Comparison of ENCODE assay signal across 38 cellular contexts in genomic region chr1:2908081-2908480, GRCh38.
"Had no signal": no experiment of that assay in that cellular context is flagged by ENCODE, and none has a peak within 500 bp of the region (broad histone marks: within the 10 kb centered on the region; RNA-seq: fewer than 3 reads in every experiment).

No MANE protein-coding gene starts in this region.

- H3K27me3 ChIP-seq: ascending aorta, body of pancreas, brain microvascular endothelial cell, cardiac muscle cell had no signal

- H3K36me3 ChIP-seq: adrenal gland, ascending aorta, brain microvascular endothelial cell, breast epithelium, cardiac muscle cell had no signal

- H3K4me1 Mint-ChIP-seq: activated naive CD4-positive, alpha-beta T cell treated with anti-CD3 and anti-CD28 coated beads, Interleukin-2, amount 10 ng/mL, durations not matched to agents 7 days and 5 days; activated naive CD4-positive, alpha-beta T cell treated with anti-CD3 and anti-CD28 coated beads, Interleukin-2, amount 50 U/mL, for 24 hours; activated naive CD8-positive, alpha-beta T cell treated with anti-CD3 and anti-CD28 coated beads for 36 hours; activated naive CD8-positive, alpha-beta T cell treated with anti-CD3 and anti-CD28 coated beads, Interleukin-2, amount 10 ng/mL, durations not matched to agents 7 days and 5 days; activated naive CD8-positive, alpha-beta T cell treated with anti-CD3 and anti-CD28 coated beads, Interleukin-2, amount 50 U/mL, for 24 hours; activated T-helper 17 cell treated with anti-CD3 and anti-CD28 coated beads, Interleukin-2, amount 50 U/mL, for 72 hours; central memory CD8-positive, alpha-beta T cell had no signal

- H3K9me3 ChIP-seq: adrenal gland, ascending aorta, body of pancreas, breast epithelium had no signal

- H3K9me3 Mint-ChIP-seq: activated naive CD4-positive, alpha-beta T cell treated with anti-CD3 and anti-CD28 coated beads for 36 hours; activated naive CD4-positive, alpha-beta T cell treated with anti-CD3 and anti-CD28 coated beads, Interleukin-2, amount 10 ng/mL, durations not matched to agents 7 days and 5 days; activated naive CD4-positive, alpha-beta T cell treated with anti-CD3 and anti-CD28 coated beads, Interleukin-2, amount 50 U/mL, for 24 hours; activated naive CD4-positive, alpha-beta T cell treated with anti-CD3 and anti-CD28 coated beads, Interleukin-2, amount 50 U/mL, for 72 hours; activated naive CD8-positive, alpha-beta T cell treated with anti-CD3 and anti-CD28 coated beads for 36 hours; activated naive CD8-positive, alpha-beta T cell treated with anti-CD3 and anti-CD28 coated beads, Interleukin-2, amount 10 ng/mL, durations not matched to agents 7 days and 5 days; activated naive CD8-positive, alpha-beta T cell treated with anti-CD3 and anti-CD28 coated beads, Interleukin-2, amount 50 U/mL, for 24 hours; activated T-cell treated with anti-CD3 and anti-CD28 coated beads, Interleukin-2, amount 50 U/mL, for 24 hours; activated T-cell treated with anti-CD3 and anti-CD28 coated beads, Interleukin-2, amount 50 U/mL, for 4 hours; activated T-cell treated with anti-CD3 and anti-CD28 coated beads, Interleukin-2, amount 50 U/mL, for 72 hours; activated T-helper 1 cell treated with anti-CD3 and anti-CD28 coated beads, Interleukin-12 subunit alpha, Interleukin-12 subunit beta, Interleukin-2, Interleukin-4 antibody, amounts not matched to agents 30 ng/mL and 10 ng/mL and 1 ng/mL, durations not matched to agents 14 hours and 24 hours and 36 hours; activated T-helper 17 cell treated with anti-CD3 and anti-CD28 coated beads, Interleukin-2, amount 50 U/mL, for 72 hours; activated T-helper 2 cell treated with anti-CD3 and anti-CD28 coated beads, Interferon-gamma antibody, Interleukin-2, Interleukin-4, amounts not matched to agents 10 μg/mL and 5 μg/mL and 100 μg/mL, durations not matched to agents 14 hours and 24 hours and 36 hours; central memory CD8-positive, alpha-beta T cell had no signal

- H3K36me3 Mint-ChIP-seq: activated naive CD4-positive, alpha-beta T cell treated with anti-CD3 and anti-CD28 coated beads, Interleukin-2, amount 10 ng/mL, durations not matched to agents 7 days and 5 days; activated naive CD4-positive, alpha-beta T cell treated with anti-CD3 and anti-CD28 coated beads, Interleukin-2, amount 50 U/mL, for 24 hours; activated naive CD4-positive, alpha-beta T cell treated with anti-CD3 and anti-CD28 coated beads, Interleukin-2, amount 50 U/mL, for 72 hours; activated naive CD8-positive, alpha-beta T cell; activated naive CD8-positive, alpha-beta T cell treated with anti-CD3 and anti-CD28 coated beads for 36 hours; activated naive CD8-positive, alpha-beta T cell treated with anti-CD3 and anti-CD28 coated beads, Interleukin-2, amount 10 ng/mL, durations not matched to agents 7 days and 5 days; brain had no signal

- H3K27me3 Mint-ChIP-seq: activated naive CD4-positive, alpha-beta T cell treated with anti-CD3 and anti-CD28 coated beads, Interleukin-2, amount 10 ng/mL, durations not matched to agents 7 days and 5 days; activated naive CD4-positive, alpha-beta T cell treated with anti-CD3 and anti-CD28 coated beads, Interleukin-2, amount 50 U/mL, for 24 hours; activated naive CD8-positive, alpha-beta T cell; activated naive CD8-positive, alpha-beta T cell treated with anti-CD3 and anti-CD28 coated beads for 36 hours; activated naive CD8-positive, alpha-beta T cell treated with anti-CD3 and anti-CD28 coated beads, Interleukin-2, amount 10 ng/mL, durations not matched to agents 7 days and 5 days; activated T-cell treated with anti-CD3 and anti-CD28 coated beads, Interleukin-2, amount 50 U/mL, for 24 hours; activated T-helper 17 cell treated with anti-CD3 and anti-CD28 coated beads, Interleukin-2, amount 50 U/mL, for 72 hours; brain; central memory CD8-positive, alpha-beta T cell had no signal

- H3K27ac ChIP-seq: adrenal gland, ascending aorta, body of pancreas, brain microvascular endothelial cell, breast epithelium, cardiac muscle cell had no signal

- H3K4me3 Mint-ChIP-seq: activated naive CD4-positive, alpha-beta T cell treated with anti-CD3 and anti-CD28 coated beads for 36 hours; activated naive CD4-positive, alpha-beta T cell treated with anti-CD3 and anti-CD28 coated beads, Interleukin-2, amount 10 ng/mL, durations not matched to agents 7 days and 5 days; activated naive CD4-positive, alpha-beta T cell treated with anti-CD3 and anti-CD28 coated beads, Interleukin-2, amount 50 U/mL, for 24 hours; activated naive CD8-positive, alpha-beta T cell; activated naive CD8-positive, alpha-beta T cell treated with anti-CD3 and anti-CD28 coated beads for 36 hours; activated naive CD8-positive, alpha-beta T cell treated with anti-CD3 and anti-CD28 coated beads, Interleukin-2, amount 10 ng/mL, durations not matched to agents 7 days and 5 days; activated naive CD8-positive, alpha-beta T cell treated with anti-CD3 and anti-CD28 coated beads, Interleukin-2, amount 50 U/mL, for 24 hours; activated T-cell treated with anti-CD3 and anti-CD28 coated beads, Interleukin-2, amount 50 U/mL, for 24 hours; activated T-cell treated with anti-CD3 and anti-CD28 coated beads, Interleukin-2, amount 50 U/mL, for 4 hours; activated T-cell treated with anti-CD3 and anti-CD28 coated beads, Interleukin-2, amount 50 U/mL, for 72 hours; activated T-helper 1 cell treated with anti-CD3 and anti-CD28 coated beads, Interleukin-12 subunit alpha, Interleukin-12 subunit beta, Interleukin-2, Interleukin-4 antibody, amounts not matched to agents 30 ng/mL and 10 ng/mL and 1 ng/mL, durations not matched to agents 14 hours and 24 hours and 36 hours; activated T-helper 17 cell treated with anti-CD3 and anti-CD28 coated beads, Interleukin-2, amount 50 U/mL, for 72 hours; brain; central memory CD8-positive, alpha-beta T cell had no signal

- H3K4me3 ChIP-seq: adrenal gland, ascending aorta, body of pancreas, breast epithelium, cardiac muscle cell had no signal

- ATAC-seq: activated naive CD4-positive, alpha-beta T cell treated with anti-CD3 and anti-CD28 coated beads, Interleukin-2, amount 50 U/mL, for 72 hours; activated naive CD8-positive, alpha-beta T cell treated with anti-CD3 and anti-CD28 coated beads, Interleukin-2, amount 50 U/mL, for 24 hours; activated T-cell treated with anti-CD3 and anti-CD28 coated beads, Interleukin-2, amount 50 U/mL, for 4 hours; activated T-cell treated with anti-CD3 and anti-CD28 coated beads, Interleukin-2, amount 50 U/mL, for 72 hours; activated T-helper 17 cell treated with anti-CD3 and anti-CD28 coated beads, Interleukin-2, amount 50 U/mL, for 72 hours; body of pancreas had no signal

- DNase-seq: activated effector memory CD4-positive, alpha-beta T cell treated with anti-CD3 and anti-CD28 coated beads, Interleukin-2, amount 50 U/mL, for 16 hours; activated effector memory CD4-positive, alpha-beta T cell treated with Interleukin-2 at 50 U/mL for 16 hours; activated gamma-delta T cell; activated gamma-delta T cell treated with Interleukin-2 at 50 U/mL for 16 hours; activated naive CD4-positive, alpha-beta T cell; activated naive CD4-positive, alpha-beta T cell treated with anti-CD3 and anti-CD28 coated beads for 36 hours; activated naive CD4-positive, alpha-beta T cell treated with anti-CD3 and anti-CD28 coated beads, Interleukin-2, amount 10 ng/mL, durations not matched to agents 7 days and 5 days; activated naive CD4-positive, alpha-beta T cell treated with anti-CD3 and anti-CD28 coated beads, Interleukin-2, amount 50 U/mL, for 16 hours; activated naive CD4-positive, alpha-beta T cell treated with Interleukin-2 at 50 U/mL for 16 hours; activated naive CD8-positive, alpha-beta T cell treated with anti-CD3 and anti-CD28 coated beads for 36 hours; activated naive CD8-positive, alpha-beta T cell treated with anti-CD3 and anti-CD28 coated beads, Interleukin-2, amount 10 ng/mL, durations not matched to agents 7 days and 5 days; activated naive CD8-positive, alpha-beta T cell treated with anti-CD3 and anti-CD28 coated beads, Interleukin-2, amount 50 U/mL, for 24 hours; activated T-cell treated with anti-CD3 and anti-CD28 coated beads, Interleukin-2, amount 50 U/mL, for 1 hour; activated T-cell treated with anti-CD3 and anti-CD28 coated beads, Interleukin-2, amount 50 U/mL, for 24 hours; activated T-cell treated with anti-CD3 and anti-CD28 coated beads, Interleukin-2, amount 50 U/mL, for 4 hours; activated T-cell treated with anti-CD3 and anti-CD28 coated beads, Interleukin-2, amount 50 U/mL, for 48 hours; activated T-cell treated with anti-CD3 and anti-CD28 coated beads, Interleukin-2, amount 50 U/mL, for 72 hours; adrenal gland; amniotic stem cell; amygdala; anterior cingulate cortex; aorta; body of pancreas; brain microvascular endothelial cell; caudate nucleus; central memory CD4-positive, alpha-beta T cell; cerebellar nuclear complex had no signal

- H3K4me1 ChIP-seq: adrenal gland, ascending aorta, body of pancreas, breast epithelium had no signal

- H3K27ac Mint-ChIP-seq: activated naive CD4-positive, alpha-beta T cell treated with anti-CD3 and anti-CD28 coated beads for 36 hours; activated naive CD4-positive, alpha-beta T cell treated with anti-CD3 and anti-CD28 coated beads, Interleukin-2, amount 10 ng/mL, durations not matched to agents 7 days and 5 days; activated naive CD4-positive, alpha-beta T cell treated with anti-CD3 and anti-CD28 coated beads, Interleukin-2, amount 50 U/mL, for 24 hours; activated naive CD4-positive, alpha-beta T cell treated with anti-CD3 and anti-CD28 coated beads, Interleukin-2, amount 50 U/mL, for 72 hours; activated naive CD8-positive, alpha-beta T cell; activated naive CD8-positive, alpha-beta T cell treated with anti-CD3 and anti-CD28 coated beads for 36 hours; activated naive CD8-positive, alpha-beta T cell treated with anti-CD3 and anti-CD28 coated beads, Interleukin-2, amount 10 ng/mL, durations not matched to agents 7 days and 5 days; activated naive CD8-positive, alpha-beta T cell treated with anti-CD3 and anti-CD28 coated beads, Interleukin-2, amount 50 U/mL, for 24 hours; activated T-cell treated with anti-CD3 and anti-CD28 coated beads, Interleukin-2, amount 50 U/mL, for 24 hours; activated T-cell treated with anti-CD3 and anti-CD28 coated beads, Interleukin-2, amount 50 U/mL, for 72 hours; activated T-helper 1 cell treated with anti-CD3 and anti-CD28 coated beads, Interleukin-12 subunit alpha, Interleukin-12 subunit beta, Interleukin-2, Interleukin-4 antibody, amounts not matched to agents 30 ng/mL and 10 ng/mL and 1 ng/mL, durations not matched to agents 14 hours and 24 hours and 36 hours; activated T-helper 17 cell treated with anti-CD3 and anti-CD28 coated beads, Interleukin-2, amount 50 U/mL, for 72 hours; activated T-helper 2 cell treated with anti-CD3 and anti-CD28 coated beads, Interferon-gamma antibody, Interleukin-2, Interleukin-4, amounts not matched to agents 10 μg/mL and 5 μg/mL and 100 μg/mL, durations not matched to agents 14 hours and 24 hours and 36 hours had no signal
